Comparison of ENCODE assay signal across 13 cellular contexts in genomic region chr12:46494424-46494823, GRCh38.
A peak's percentile ranks its signal among the peaks of the same experiment; 100 is the strongest.
DNase-seq lines count a peak whose midpoint lies in the region; ATAC-seq, FAIRE-seq and TF ChIP-seq lines count a peak whose summit lies in the region.
"Had no signal": no experiment of that assay in that cellular context is flagged by ENCODE, and none has a peak within 500 bp of the region (broad histone marks: within the 10 kb centered on the region; RNA-seq: fewer than 3 reads in every experiment).

No MANE protein-coding gene starts in this region.

- DNase-seq in H4 (ENCODE audit: low spot score): peak; percentile 64
- DNase-seq in left lung: no peak
- no peak for DNase-seq in OCI-M1 (lab: John Stamatoyannopoulos, UW)
- no peak for DNase-seq in putamen (ENCODE audit: low spot score)
- DNase-seq: activated naive CD4-positive, alpha-beta T cell treated with anti-CD3 and anti-CD28 coated beads, Interleukin-2, amount 50 U/mL, for 16 hours; NCI-H2107; substantia nigra had no signal

- WGBS in gastroesophageal sphincter (ENCODE audit: low coverage in 1 of 2), 2 donors: 0 to 17% methylated on average over 1 of the region's 1 CpG

- H3K36me3 ChIP-seq in gastroesophageal sphincter (no peaks in the 10 kb centered on the region), skeletal muscle satellite cell (ENCODE audit: insufficient read depth, low read length) (no peaks in the 10 kb centered on the region), left lung (no peaks in the 10 kb centered on the region)

- H3K4me1 ChIP-seq in gastroesophageal sphincter (peaks cover 4 to 46% (median 7%) of the 10 kb centered on the region in 3 donors), skeletal muscle satellite cell (ENCODE audit: control insufficient read depth, insufficient read depth, low read length) (peaks cover 52% of the 10 kb centered on the region), left lung (peaks cover 10 to 15% of the 10 kb centered on the region in 2 donors)

- intact Hi-C loops in left lung (cut with DNase I): no loop called here

- H3K9me3 ChIP-seq in gastroesophageal sphincter (no peaks in the 10 kb centered on the region), skeletal muscle satellite cell (replicated peaks; ENCODE audit: low read length) (no peaks in the 10 kb centered on the region), left lung (no peaks in the 10 kb centered on the region)

- peak; percentile 98 for FAIRE-seq in TTC549 (lab: Jason Lieb, UNC)
- FAIRE-seq: G401.6 had no signal

- no peak for TF ChIP-seq CTCF in gastroesophageal sphincter (IDR thresholded peaks at IDR 0.05)
- TF ChIP-seq CTCF in left lung (IDR thresholded peaks at IDR 0.05): no peak

- no peaks in the 10 kb centered on the region for H3K27me3 ChIP-seq in gastroesophageal sphincter
- H3K27me3 ChIP-seq in skeletal muscle satellite cell (ENCODE audit: control insufficient read depth, insufficient read depth, low read length): no peaks in the 10 kb centered on the region
- H3K27me3 ChIP-seq in left lung: no peaks in the 10 kb centered on the region

- no peak for TF ChIP-seq EP300 in gastroesophageal sphincter (IDR thresholded peaks at IDR 0.05)

- H3K4me2 ChIP-seq in skeletal muscle satellite cell (ENCODE audit: low read length): peak overlapping the region; percentile 64

- no peak for TF ChIP-seq POLR2A in gastroesophageal sphincter (IDR thresholded peaks at IDR 0.05)

- H3K27ac ChIP-seq in gastroesophageal sphincter: peak overlapping the region in 3 of 4 donors; percentile 40 to 49 (median 48)
- peak overlapping the region in 1 of 2 donors; percentile 60 for H3K27ac ChIP-seq in left lung

- H3K9ac ChIP-seq in skeletal muscle satellite cell (ENCODE audit: low read depth, low read length): peak overlapping the region; percentile 71

- ATAC-seq in gastroesophageal sphincter: peak; percentile 50
- no peak for ATAC-seq in left lung
- ATAC-seq in HG03378 (IDR thresholded peaks at IDR 0.05; ENCODE audit: unreplicated experiment): no peak

- H3K4me3 ChIP-seq in gastroesophageal sphincter (no peak overlapping the region), skeletal muscle satellite cell (ENCODE audit: low read length) (peak overlapping the region; percentile 5), left lung (no peak overlapping the region)
- H3K4me3 ChIP-seq: skin epidermis had no signal
